8 cellular contexts compared by ENCODE assay signal in the genomic region with DNA sequence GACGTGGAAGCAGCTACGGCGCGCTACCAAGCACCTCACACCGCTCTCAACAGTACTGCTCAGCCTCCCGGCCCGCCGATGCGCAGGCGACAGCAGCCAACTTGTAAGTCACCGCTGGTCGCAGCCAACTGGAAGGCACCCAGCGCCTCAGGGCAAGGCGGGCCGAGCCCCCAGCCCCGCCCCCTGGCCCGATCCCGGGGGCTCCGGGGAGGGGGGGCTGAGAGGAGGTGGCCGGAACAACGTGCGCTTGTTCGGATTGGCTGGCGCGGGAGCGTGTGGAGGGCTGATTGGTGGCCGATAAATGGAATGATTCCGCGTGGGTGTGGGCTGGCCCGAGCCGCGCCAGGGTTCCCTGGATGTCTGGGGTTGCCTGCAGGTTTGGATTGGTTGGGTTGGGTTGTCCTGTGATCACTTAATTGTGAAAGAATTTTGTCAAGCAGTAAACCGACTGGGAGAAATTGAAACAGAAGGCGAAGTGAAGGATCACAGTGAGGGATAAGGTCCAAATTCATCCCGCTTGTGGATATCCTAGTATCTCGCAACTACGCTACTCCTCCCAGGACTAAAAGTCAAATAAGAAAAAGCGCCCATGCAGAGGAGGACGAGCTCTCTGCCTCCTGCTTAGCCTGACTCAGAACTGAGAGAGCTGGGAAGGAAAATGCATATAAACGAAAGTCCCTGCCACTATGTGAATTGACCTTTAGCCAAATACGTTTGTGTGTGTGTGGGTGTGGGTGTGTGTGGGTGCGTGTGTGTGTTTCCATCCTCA. TPM values are rescaled to one million over a fixed set of nuclear protein-coding genes. Genes with fewer than 3 reads are reported as not detected.
A peak's percentile ranks its signal among the peaks of the same experiment; 100 is the strongest.
DNase-seq lines count a peak whose midpoint lies in the region; ATAC-seq, FAIRE-seq and TF ChIP-seq lines count a peak whose summit lies in the region.

A gene with protein sequence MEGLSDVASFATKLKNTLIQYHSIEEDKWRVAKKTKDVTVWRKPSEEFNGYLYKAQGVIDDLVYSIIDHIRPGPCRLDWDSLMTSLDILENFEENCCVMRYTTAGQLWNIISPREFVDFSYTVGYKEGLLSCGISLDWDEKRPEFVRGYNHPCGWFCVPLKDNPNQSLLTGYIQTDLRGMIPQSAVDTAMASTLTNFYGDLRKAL (minus strand): TSS at position 130 of the 769 bp plus-strand sequence. CDS start 5,102 bp downstream, outside the sequence.

- peak within 1 kb of the TSS; percentile 99 for H3K27ac Mint-ChIP-seq in activated naive CD8-positive, alpha-beta T cell treated with anti-CD3 and anti-CD28 coated beads, Interleukin-2, amount 50 U/mL, for 24 hours

- H3K27ac ChIP-seq in pancreas: peak within 1 kb of the TSS; percentile 64 to 90 (median 78)
- peak within 1 kb of the TSS; percentile 87 to 94 (median 90) for H3K27ac ChIP-seq in tibial nerve

- WGBS in pancreas, 2 donors: 0% methylated on average over 42 of the region's 42 CpGs
- WGBS in tibial nerve, 2 donors: 0 to 2% methylated on average over 39 to 40 of the region's 42 CpGs

- H3K27me3 Mint-ChIP-seq in activated naive CD8-positive, alpha-beta T cell treated with anti-CD3 and anti-CD28 coated beads, Interleukin-2, amount 50 U/mL, for 24 hours: peaks cover 4% of the 10 kb centered on the region

- intact Hi-C loops in Right ventricle myocardium superior (cut with DNase I): no loop called here
- intact Hi-C loops in pancreas (cut with DNase I): no loop called here

- H3K4me3 Mint-ChIP-seq in activated naive CD8-positive, alpha-beta T cell treated with anti-CD3 and anti-CD28 coated beads, Interleukin-2, amount 50 U/mL, for 24 hours: peak within 1 kb of the TSS; percentile 89

- H3K4me3 ChIP-seq in GM12864 (ENCODE audit: low read depth, low read length) (peak within 1 kb of the TSS; percentile 94), pancreas (peak within 1 kb of the TSS; percentile 72 to 84 (median 74)), tibial nerve (peak within 1 kb of the TSS; percentile 78 to 90 (median 83))

- TF ChIP-seq POLR2A in tibial nerve (IDR thresholded peaks at IDR 0.05): peak; percentile 49 to 80

- no peaks in the 10 kb centered on the region for H3K9me3 ChIP-seq in pancreas
- H3K9me3 ChIP-seq in tibial nerve: no peaks in the 10 kb centered on the region

- H3K4me1 ChIP-seq in pancreas (peaks cover 0 to 8% (median 0%) of the 10 kb centered on the region in 3 donors), tibial nerve (peaks cover 0 to 33% (median 1%) of the 10 kb centered on the region in 4 donors)

- H3K9me3 Mint-ChIP-seq in activated naive CD8-positive, alpha-beta T cell treated with anti-CD3 and anti-CD28 coated beads, Interleukin-2, amount 50 U/mL, for 24 hours: no peaks in the 10 kb centered on the region

- DNase-seq in GM12864 (ENCODE audit: low read depth): peak; percentile 90
- DNase-seq in NCI-H1417 (lab: John Stamatoyannopoulos, UW): peak; percentile 90 to 95 (median 94)
- DNase-seq in SW480 (ENCODE audit: low spot score): peak; percentile 97
- DNase-seq in activated naive CD8-positive, alpha-beta T cell treated with anti-CD3 and anti-CD28 coated beads, Interleukin-2, amount 50 U/mL, for 24 hours: peak; percentile 94
- DNase-seq in Right ventricle myocardium superior: peak; percentile 96
- DNase-seq in pancreas: peak; percentile 93 to 97 (median 94)
- DNase-seq in tibial nerve (ENCODE audit: low spot score in 2 of 2): peak; percentile 85 to 86

- FAIRE-seq in pancreas (lab: Jason Lieb, UNC): no peak

- H3K27me3 ChIP-seq in pancreas (no peaks in the 10 kb centered on the region), tibial nerve (no peaks in the 10 kb centered on the region)

- TF ChIP-seq CTCF in GM12864 (IDR thresholded peaks at IDR 0.05; ENCODE audit: low read depth, low read length, missing control alignments) (no peak), pancreas (IDR thresholded peaks at IDR 0.05) (no peak), tibial nerve (IDR thresholded peaks at IDR 0.05) (peak in 1 of 5 experiments; percentile 15)

- H3K36me3 ChIP-seq in pancreas (no peaks in the 10 kb centered on the region), tibial nerve (no peaks in the 10 kb centered on the region)

- TF ChIP-seq EP300 in tibial nerve (IDR thresholded peaks at IDR 0.05): peak; percentile 61 to 91

- peaks cover 55% of the 10 kb centered on the region for H3K4me1 Mint-ChIP-seq in activated naive CD8-positive, alpha-beta T cell treated with anti-CD3 and anti-CD28 coated beads, Interleukin-2, amount 50 U/mL, for 24 hours

- ATAC-seq in HG02759 (IDR thresholded peaks at IDR 0.05; ENCODE audit: unreplicated experiment) (peak; percentile 97), Right ventricle myocardium superior (ENCODE audit: poor library complexity) (peak; percentile 98), pancreas (peak; percentile 97 to 99 (median 98))
- peak; percentile 92 for ATAC-seq in activated naive CD8-positive, alpha-beta T cell treated with anti-CD3 and anti-CD28 coated beads, Interleukin-2, amount 50 U/mL, for 24 hours

- peaks cover 10% of the 10 kb centered on the region for H3K36me3 Mint-ChIP-seq in activated naive CD8-positive, alpha-beta T cell treated with anti-CD3 and anti-CD28 coated beads, Interleukin-2, amount 50 U/mL, for 24 hours (ENCODE audit: low read depth)

RNA-seq across cellular contexts. Expression of the gene that starts here (rescaled TPM):
- total RNA-seq in Right ventricle myocardium superior (2.0 TPM), pancreas (1 to 10 TPM; 2.3 to 7.1 (median 3.3) TPM), tibial nerve (10 to 100 TPM in 3 of 4 donors, 1 to 10 TPM in 1; 8.5 to 21.3 (median 12.1) TPM)
- polyA plus RNA-seq in pancreas: 1 to 10 TPM; 1.4 to 6.8 TPM

Comparison
In these comparisons a context has a peak if more than half of its experiments do, and no peak if none do; other contexts are left out.
1. Peak in every context shown above with its lines: DNase-seq, ATAC-seq, H3K4me3 ChIP-seq and H3K27ac ChIP-seq.